ENCODE assay signal across 12 cellular contexts in the genomic region with DNA sequence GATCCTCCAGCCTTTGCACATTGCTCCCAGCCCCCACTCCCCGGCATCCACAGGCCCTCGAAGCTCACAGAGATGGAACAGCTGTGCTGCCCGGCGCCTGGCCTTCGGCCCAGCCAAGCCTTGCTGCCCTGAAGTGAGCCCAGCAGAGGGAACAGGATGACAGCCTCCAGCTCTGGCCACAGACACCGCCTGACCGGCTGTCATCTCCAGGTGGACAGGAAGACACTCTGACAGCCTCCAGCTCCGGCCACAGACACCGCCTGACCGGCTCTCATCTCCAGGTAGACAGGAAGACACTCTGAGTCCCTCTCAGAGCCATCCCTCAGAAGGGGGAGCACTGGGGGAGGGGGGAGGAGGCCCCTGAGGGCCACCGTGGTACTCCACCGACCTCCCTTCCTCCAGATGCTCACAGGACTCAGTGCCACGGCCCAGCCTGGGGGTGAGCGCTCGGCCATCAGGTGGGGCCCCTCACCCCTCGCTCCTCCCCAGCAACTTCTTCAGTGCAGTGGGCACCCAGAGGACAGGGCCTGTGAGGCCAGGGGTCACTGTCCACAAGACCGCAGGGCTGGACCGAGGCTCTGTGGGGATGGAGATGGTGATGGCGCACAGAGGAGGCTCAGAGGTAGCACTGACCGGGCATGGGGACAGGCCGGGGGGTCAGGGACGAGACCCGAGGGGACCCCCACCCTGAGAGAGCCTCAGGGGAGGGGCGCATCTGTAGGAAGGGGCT. TPM values are rescaled to one million over a fixed set of nuclear protein-coding genes. Genes with fewer than 3 reads are reported as not detected.
DNase-seq lines count a peak whose midpoint lies in the region; ATAC-seq, FAIRE-seq and TF ChIP-seq lines count a peak whose summit lies in the region.
"Had no signal": no experiment of that assay in that cellular context is flagged by ENCODE, and none has a peak within 500 bp of the region (broad histone marks: within the 10 kb centered on the region; RNA-seq: fewer than 3 reads in every experiment).

No MANE protein-coding gene starts in this region.

- DNase-seq in HCEC 1CT (peak; percentile 15), WTC11 (ENCODE audit: low spot score) (peak; percentile 10), cardiac septum (ENCODE audit: low spot score) (peak; percentile 73), posterior cingulate gyrus (peak in 8 of 10 donors; percentile 31 to 90 (median 50)), RCC 7860 (ENCODE audit: low spot score) (no peak), frontal cortex (ENCODE audit: low spot score in 2 of 2) (no peak), DMS114 treated with DMSO at 0.1 percent for 48 hours (lab: John Stamatoyannopoulos, UW; ENCODE audit: unreplicated experiment) (no peak)
- no peak for DNase-seq in stimulated activated CD4-positive, alpha-beta T cell treated with anti-CD3 and anti-CD28 coated beads, Interleukin-2, amount 100 ng/mL, for 24 hours
- DNase-seq: activated T-cell treated with anti-CD3 and anti-CD28 coated beads, Interleukin-2, amount 50 U/mL, for 48 hours; DMS79 treated with DMSO at 0.1 percent for 48 hours; NCI-H187; PC-9 had no signal

- no peaks in the 10 kb centered on the region for H3K27me3 Mint-ChIP-seq in WTC11 (ENCODE audit: low read depth)

- FAIRE-seq in RCC 7860 (lab: Jason Lieb, UNC) (no peak), frontal cortex (lab: Jason Lieb, UNC) (no peak)

- TF ChIP-seq CTCF in WTC11 (IDR thresholded peaks at IDR 0.05), result no peak

- ATAC-seq in WTC11, result no peak

- H3K27ac Mint-ChIP-seq in WTC11, result no peak overlapping the region

- H3K9me3 Mint-ChIP-seq in WTC11, result peaks cover 12% of the 10 kb centered on the region

- H3K36me3 Mint-ChIP-seq in WTC11, result peaks cover 17% of the 10 kb centered on the region

- H3K4me3 Mint-ChIP-seq in WTC11, result no peak overlapping the region

- intact Hi-C loops in cardiac septum (cut with DNase I), result loop anchor here (5.0 kb wide), 1 partner anchor 148 kb away; the partner anchor contains the start of genes ALG12 and CRELD2
- intact Hi-C loops in posterior cingulate gyrus (cut with DNase I), result no loop called here

- POLR2A ChIA-PET in WTC11 (lab: Charles Lee), result no interaction called here

- H3K4me1 Mint-ChIP-seq in WTC11, result peaks cover 6% of the 10 kb centered on the region; the same call in 1 of the 2 replicates

- CTCF ChIA-PET in WTC11 (lab: Charles Lee), result interaction anchor here (1.0 to 2.8 kb wide), 4 partner anchors 11 to 261 kb away, joined by 3 to 29 read pairs (median 6); no protein-coding TSS in a partner anchor

TF ChIP-seq in WTC11, 78 proteins besides CTCF, POLR2A, EP300 and RAD21:
- TF ChIP-seq, protein P1, sequence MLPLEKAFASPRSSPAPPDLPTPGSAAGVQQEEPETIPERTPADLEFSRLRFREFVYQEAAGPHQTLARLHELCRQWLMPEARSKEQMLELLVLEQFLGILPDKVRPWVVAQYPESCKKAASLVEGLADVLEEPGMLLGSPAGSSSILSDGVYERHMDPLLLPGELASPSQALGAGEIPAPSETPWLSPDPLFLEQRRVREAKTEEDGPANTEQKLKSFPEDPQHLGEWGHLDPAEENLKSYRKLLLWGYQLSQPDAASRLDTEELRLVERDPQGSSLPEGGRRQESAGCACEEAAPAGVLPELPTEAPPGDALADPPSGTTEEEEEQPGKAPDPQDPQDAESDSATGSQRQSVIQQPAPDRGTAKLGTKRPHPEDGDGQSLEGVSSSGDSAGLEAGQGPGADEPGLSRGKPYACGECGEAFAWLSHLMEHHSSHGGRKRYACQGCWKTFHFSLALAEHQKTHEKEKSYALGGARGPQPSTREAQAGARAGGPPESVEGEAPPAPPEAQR (CRISPR knock-in tag; IDR thresholded peaks at IDR 0.05), result no peak
- TF ChIP-seq SMAD4 (CRISPR knock-in tag; IDR thresholded peaks at IDR 0.05), result no peak
- TF ChIP-seq SMAD3 (CRISPR knock-in tag; IDR thresholded peaks at IDR 0.05; ENCODE audit: borderline replicate concordance), result no peak
- TF ChIP-seq ETV6 (CRISPR knock-in tag; IDR thresholded peaks at IDR 0.05), result no peak
- TF ChIP-seq MAX (CRISPR knock-in tag; IDR thresholded peaks at IDR 0.05), result no peak
- TF ChIP-seq, protein P2, sequence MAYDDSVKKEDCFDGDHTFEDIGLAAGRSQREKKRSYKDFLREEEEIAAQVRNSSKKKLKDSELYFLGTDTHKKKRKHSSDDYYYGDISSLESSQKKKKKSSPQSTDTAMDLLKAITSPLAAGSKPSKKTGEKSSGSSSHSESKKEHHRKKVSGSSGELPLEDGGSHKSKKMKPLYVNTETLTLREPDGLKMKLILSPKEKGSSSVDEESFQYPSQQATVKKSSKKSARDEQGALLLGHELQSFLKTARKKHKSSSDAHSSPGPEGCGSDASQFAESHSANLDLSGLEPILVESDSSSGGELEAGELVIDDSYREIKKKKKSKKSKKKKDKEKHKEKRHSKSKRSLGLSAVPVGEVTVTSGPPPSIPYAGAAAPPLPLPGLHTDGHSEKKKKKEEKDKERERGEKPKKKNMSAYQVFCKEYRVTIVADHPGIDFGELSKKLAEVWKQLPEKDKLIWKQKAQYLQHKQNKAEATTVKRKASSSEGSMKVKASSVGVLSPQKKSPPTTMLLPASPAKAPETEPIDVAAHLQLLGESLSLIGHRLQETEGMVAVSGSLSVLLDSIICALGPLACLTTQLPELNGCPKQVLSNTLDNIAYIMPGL (CRISPR knock-in tag; IDR thresholded peaks at IDR 0.05), result no peak
- no peak for TF ChIP-seq GRHL2 (CRISPR knock-in tag; IDR thresholded peaks at IDR 0.05; ENCODE audit: insufficient replicate concordance, severe bottlenecking)
- TF ChIP-seq, protein P3, sequence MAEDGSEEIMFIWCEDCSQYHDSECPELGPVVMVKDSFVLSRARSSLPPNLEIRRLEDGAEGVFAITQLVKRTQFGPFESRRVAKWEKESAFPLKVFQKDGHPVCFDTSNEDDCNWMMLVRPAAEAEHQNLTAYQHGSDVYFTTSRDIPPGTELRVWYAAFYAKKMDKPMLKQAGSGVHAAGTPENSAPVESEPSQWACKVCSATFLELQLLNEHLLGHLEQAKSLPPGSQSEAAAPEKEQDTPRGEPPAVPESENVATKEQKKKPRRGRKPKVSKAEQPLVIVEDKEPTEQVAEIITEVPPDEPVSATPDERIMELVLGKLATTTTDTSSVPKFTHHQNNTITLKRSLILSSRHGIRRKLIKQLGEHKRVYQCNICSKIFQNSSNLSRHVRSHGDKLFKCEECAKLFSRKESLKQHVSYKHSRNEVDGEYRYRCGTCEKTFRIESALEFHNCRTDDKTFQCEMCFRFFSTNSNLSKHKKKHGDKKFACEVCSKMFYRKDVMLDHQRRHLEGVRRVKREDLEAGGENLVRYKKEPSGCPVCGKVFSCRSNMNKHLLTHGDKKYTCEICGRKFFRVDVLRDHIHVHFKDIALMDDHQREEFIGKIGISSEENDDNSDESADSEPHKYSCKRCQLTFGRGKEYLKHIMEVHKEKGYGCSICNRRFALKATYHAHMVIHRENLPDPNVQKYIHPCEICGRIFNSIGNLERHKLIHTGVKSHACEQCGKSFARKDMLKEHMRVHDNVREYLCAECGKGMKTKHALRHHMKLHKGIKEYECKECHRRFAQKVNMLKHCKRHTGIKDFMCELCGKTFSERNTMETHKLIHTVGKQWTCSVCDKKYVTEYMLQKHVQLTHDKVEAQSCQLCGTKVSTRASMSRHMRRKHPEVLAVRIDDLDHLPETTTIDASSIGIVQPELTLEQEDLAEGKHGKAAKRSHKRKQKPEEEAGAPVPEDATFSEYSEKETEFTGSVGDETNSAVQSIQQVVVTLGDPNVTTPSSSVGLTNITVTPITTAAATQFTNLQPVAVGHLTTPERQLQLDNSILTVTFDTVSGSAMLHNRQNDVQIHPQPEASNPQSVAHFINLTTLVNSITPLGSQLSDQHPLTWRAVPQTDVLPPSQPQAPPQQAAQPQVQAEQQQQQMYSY (CRISPR knock-in tag; IDR thresholded peaks at IDR 0.05), result no peak
- no peak for TF ChIP-seq ATF2 (CRISPR knock-in tag; IDR thresholded peaks at IDR 0.05; ENCODE audit: borderline replicate concordance, low read depth)
- TF ChIP-seq STAT6 (CRISPR knock-in tag; conservative IDR thresholded peaks at IDR 0.05; ENCODE audit: low read depth), result no peak
TF ChIP-seq in WTC11: peak in this region for 0.

RNA-seq across cellular contexts. Expression of gene BRD1, which starts 58.5 kb away (rescaled TPM):
- 36.4 to 37.9 TPM (median 36.6 TPM) in 3 replicates for total RNA-seq in WTC11 (2021)
- 18.0 TPM for total RNA-seq in cardiac septum
- total RNA-seq in frontal cortex, result 50.1 TPM

Comparison
In these comparisons a context has a peak if more than half of its experiments do, and no peak if none do; other contexts are left out.
1. DNase-seq: peak in HCEC 1CT (single experiment), WTC11 (single experiment), cardiac septum (single experiment) and posterior cingulate gyrus (8 of 10); none in RCC 7860 (single experiment), frontal cortex (0 of 2), stimulated activated CD4-positive, alpha-beta T cell treated with anti-CD3 and anti-CD28 coated beads, Interleukin-2, amount 100 ng/mL, for 24 hours (0 of 2) and DMS114 treated with DMSO at 0.1 percent for 48 hours (single experiment).